In the genomic region with DNA sequence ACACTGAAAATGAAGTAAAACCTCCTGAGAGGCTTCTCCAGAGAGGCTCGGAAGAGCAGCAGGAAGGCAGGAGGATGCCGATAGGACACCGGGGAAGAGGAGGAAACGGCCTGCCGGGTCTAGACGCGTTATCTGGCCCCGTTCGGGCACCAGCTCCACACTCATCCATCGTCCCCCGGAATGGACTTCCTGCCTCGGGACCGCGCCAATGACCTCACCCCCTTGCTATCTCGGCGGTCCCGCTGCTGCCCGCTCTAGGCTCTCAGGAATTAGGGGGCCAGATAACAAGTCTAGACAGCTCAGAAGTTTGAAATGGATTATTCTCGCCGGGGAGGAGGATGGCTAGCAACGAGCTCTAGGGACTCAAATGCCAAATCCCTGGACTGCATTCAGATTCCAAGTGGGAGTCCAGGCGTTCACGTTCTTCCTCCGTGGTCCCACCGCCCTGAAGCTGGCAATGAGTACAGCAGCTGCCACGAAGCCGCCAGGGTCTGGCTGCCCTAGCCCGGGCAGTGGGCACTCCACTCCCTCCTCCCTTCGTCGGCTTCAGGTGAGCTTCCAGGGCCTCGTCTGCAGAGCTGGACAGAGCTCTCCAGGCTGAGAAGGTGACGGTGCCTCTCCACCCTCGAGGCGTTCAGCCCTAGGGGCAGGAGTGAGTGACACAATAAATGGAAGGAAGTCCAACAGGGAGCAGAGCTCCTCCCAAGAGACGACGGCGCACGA, we compare ENCODE assay signal across 13 cellular contexts.
A peak's percentile ranks its signal among the peaks of the same experiment; 100 is the strongest.
DNase-seq lines count a peak whose midpoint lies in the region; ATAC-seq and TF ChIP-seq lines count a peak whose summit lies in the region.
"Had no signal": no experiment of that assay in that cellular context is flagged by ENCODE, and none has a peak within 500 bp of the region (broad histone marks: within the 10 kb centered on the region; RNA-seq: fewer than 3 reads in every experiment).

No MANE protein-coding gene starts in this region.

- H3K9me3 Mint-ChIP-seq in osteocyte (ENCODE audit: unreplicated experiment), result no peaks in the 10 kb centered on the region
- H3K9me3 Mint-ChIP-seq: activated T-helper 17 cell treated with anti-CD3 and anti-CD28 coated beads, Interleukin-2, amount 50 U/mL, for 72 hours; immature natural killer cell had no signal

- H3K27me3 Mint-ChIP-seq in osteocyte (ENCODE audit: unreplicated experiment), result no peaks in the 10 kb centered on the region

- H3K36me3 ChIP-seq in SJCRH30 (no peaks in the 10 kb centered on the region), mesendoderm (ENCODE audit: control insufficient read depth, insufficient read depth, low read length) (no peaks in the 10 kb centered on the region)
- H3K36me3 ChIP-seq in effector memory CD4-positive, alpha-beta T cell (ENCODE audit: control insufficient read depth, insufficient read depth, low read length), result no peaks in the 10 kb centered on the region
- H3K36me3 ChIP-seq: sigmoid colon had no signal

- DNase-seq in AG04450 (ENCODE audit: low read depth, low spot score) (peak; percentile 59), SJCRH30 (peak; percentile 85 to 87), fibroblast of mammary gland (ENCODE audit: low read depth) (peak; percentile 73), mesendoderm (peak; percentile 85), Kasumi-1 (lab: John Stamatoyannopoulos, UW) (no peak), osteocyte (ENCODE audit: extremely low spot score, unreplicated experiment) (no peak)
- DNase-seq in effector memory CD4-positive, alpha-beta T cell, result no peak
- DNase-seq: immature natural killer cell, NCI-H1092 treated with DMSO at 0.1 percent for 48 hours, sigmoid colon had no signal

- no peak overlapping the region for H3K27ac Mint-ChIP-seq in osteocyte (ENCODE audit: unreplicated experiment)
- H3K27ac Mint-ChIP-seq: activated T-helper 17 cell treated with anti-CD3 and anti-CD28 coated beads, Interleukin-2, amount 50 U/mL, for 72 hours; immature natural killer cell had no signal

- H3K9ac ChIP-seq in mesendoderm (ENCODE audit: low read length), result no peak overlapping the region

- H3K27me3 ChIP-seq in AG04450 (ENCODE audit: control insufficient read depth, insufficient read depth, low read length) (no peaks in the 10 kb centered on the region), SJCRH30 (no peaks in the 10 kb centered on the region), mesendoderm (ENCODE audit: insufficient read depth, low read length, poor library complexity) (no peaks in the 10 kb centered on the region)
- H3K27me3 ChIP-seq in effector memory CD4-positive, alpha-beta T cell (replicated peaks; ENCODE audit: control insufficient read depth, insufficient read depth, low read length, poor library complexity, severe bottlenecking), result peaks cover 7% of the 10 kb centered on the region

- no peaks in the 10 kb centered on the region for H3K79me2 ChIP-seq in mesendoderm (ENCODE audit: control insufficient read depth, insufficient read depth, low read length)

- H2BK120ac ChIP-seq in mesendoderm (ENCODE audit: low read depth, low read length), result no peak overlapping the region

- H3K4me3 ChIP-seq in AG04450 (ENCODE audit: low read depth, low read length) (no peak overlapping the region), SJCRH30 (peak overlapping the region; percentile 50), fibroblast of mammary gland (ENCODE audit: control insufficient read depth, low read depth, low read length) (no peak overlapping the region), mesendoderm (ENCODE audit: low read length) (no peak overlapping the region)
- no peak overlapping the region for H3K4me3 ChIP-seq in effector memory CD4-positive, alpha-beta T cell (ENCODE audit: insufficient read depth, low read depth, low read length, poor library complexity, severe bottlenecking)
- H3K4me3 ChIP-seq: sigmoid colon had no signal

- ATAC-seq in GM21360 (IDR thresholded peaks at IDR 0.05; ENCODE audit: unreplicated experiment), result no peak
- ATAC-seq: activated T-helper 17 cell treated with anti-CD3 and anti-CD28 coated beads, Interleukin-2, amount 50 U/mL, for 72 hours; HCT116 had no signal

- peak overlapping the region; percentile 77 for H2AK5ac ChIP-seq in mesendoderm (ENCODE audit: low read length)

- H3K4me2 ChIP-seq in mesendoderm (ENCODE audit: low read length), result no peak overlapping the region

- H3K9me3 ChIP-seq in AG04450 (ENCODE audit: control insufficient read depth, insufficient read depth, low read length) (peaks cover 7% of the 10 kb centered on the region; the same call in 1 of the 2 replicates), SJCRH30 (replicated peaks) (no peaks in the 10 kb centered on the region)
- no peaks in the 10 kb centered on the region for H3K9me3 ChIP-seq in effector memory CD4-positive, alpha-beta T cell (ENCODE audit: control insufficient read depth, low read length)
- H3K9me3 ChIP-seq: sigmoid colon had no signal

- H3K4me1 ChIP-seq in SJCRH30 (peaks cover 32% of the 10 kb centered on the region), mesendoderm (ENCODE audit: control insufficient read depth, low read depth, low read length) (peaks cover 11% of the 10 kb centered on the region)
- no peaks in the 10 kb centered on the region for H3K4me1 ChIP-seq in effector memory CD4-positive, alpha-beta T cell (ENCODE audit: control insufficient read depth, insufficient read depth, low read length, poor library complexity, severe bottlenecking)

- no CpG with 5 or more reads among the region's 38 CpGs for WGBS in mesendoderm (ENCODE audit: extremely low coverage, insufficient coverage, low lambda C conversion rate)

- peak overlapping the region; percentile 62 for H2BK5ac ChIP-seq in mesendoderm (ENCODE audit: low read length)

- peak overlapping the region; percentile 74 for H3K23ac ChIP-seq in mesendoderm (ENCODE audit: low read length)

- H3K18ac ChIP-seq in mesendoderm (ENCODE audit: low read length), result no peak overlapping the region

- H3K27ac ChIP-seq in AG04450 (ENCODE audit: low read depth, low read length) (peak overlapping the region; percentile 71), SJCRH30 (peak overlapping the region; percentile 95), mesendoderm (ENCODE audit: low read depth, low read length) (peak overlapping the region; percentile 23)
- no peak overlapping the region for H3K27ac ChIP-seq in effector memory CD4-positive, alpha-beta T cell (ENCODE audit: insufficient read depth, low read length, poor library complexity, severe bottlenecking)
- H3K27ac ChIP-seq: sigmoid colon had no signal

- no peaks in the 10 kb centered on the region for H3K36me3 Mint-ChIP-seq in osteocyte (ENCODE audit: unreplicated experiment)
- H3K36me3 Mint-ChIP-seq: immature natural killer cell had no signal

- no peak overlapping the region for H4K5ac ChIP-seq in mesendoderm (ENCODE audit: low read length)

- no peak overlapping the region for H2BK15ac ChIP-seq in mesendoderm (replicated peaks; ENCODE audit: low read depth)

- peak overlapping the region; percentile 69 for H3K56ac ChIP-seq in mesendoderm (ENCODE audit: low read length)

- TF ChIP-seq CTCF in AG04450 (IDR thresholded peaks at IDR 0.05; ENCODE audit: low read depth, low read length) (no peak), fibroblast of mammary gland (conservative IDR thresholded peaks at IDR 0.05; ENCODE audit: control insufficient read depth, insufficient read depth, low read depth, low read length) (no peak), osteocyte (IDR thresholded peaks at IDR 0.05) (no peak)

- peaks cover 11% of the 10 kb centered on the region for H3K4me1 Mint-ChIP-seq in osteocyte (ENCODE audit: unreplicated experiment)
- H3K4me1 Mint-ChIP-seq: activated T-helper 17 cell treated with anti-CD3 and anti-CD28 coated beads, Interleukin-2, amount 50 U/mL, for 72 hours had no signal

- H3K79me1 ChIP-seq in mesendoderm (ENCODE audit: low read length), result no peaks in the 10 kb centered on the region

- H3K4me3 Mint-ChIP-seq in osteocyte (ENCODE audit: unreplicated experiment), result no peak overlapping the region
- H3K4me3 Mint-ChIP-seq: activated T-helper 17 cell treated with anti-CD3 and anti-CD28 coated beads, Interleukin-2, amount 50 U/mL, for 72 hours; immature natural killer cell had no signal

- CTCF ChIA-PET in AG04450 (lab: Charles Lee), result interaction anchor here (1.4 to 2.0 kb wide), 2 partner anchors 133 to 365 kb away, joined by 3 to 6 read pairs; no protein-coding TSS in a partner anchor

- no peak overlapping the region for H4K8ac ChIP-seq in mesendoderm (ENCODE audit: low read depth, low read length)

- POLR2A ChIA-PET in AG04450 (lab: Yijun Ruan, JAX), result interaction anchor here (1.1 to 1.8 kb wide), 2 partner anchors 23 to 351 kb away, joined by 4 to 11 read pairs; a partner anchor contains a TSS

- H3K4ac ChIP-seq in mesendoderm (ENCODE audit: low read depth, low read length), result no peak overlapping the region

Comparison
In these comparisons a context has a peak if more than half of its experiments do, and no peak if none do; other contexts are left out.
1. DNase-seq: peak in AG04450 (single experiment), SJCRH30 (2 of 2), fibroblast of mammary gland (single experiment) and mesendoderm (single experiment); none in Kasumi-1 (0 of 2), osteocyte (single experiment) and effector memory CD4-positive, alpha-beta T cell (0 of 3).